In genomic region chr17:41864498-41864836, GRCh38 we compare ENCODE assay signal across 1 cellular context.
A peak's percentile ranks its signal among the peaks of the same experiment; 100 is the strongest.
TF ChIP-seq lines count a peak whose summit lies in the region.

No MANE protein-coding gene starts in this region.

TF ChIP-seq in HepG2, 621 proteins besides CTCF, POLR2A, EP300 and RAD21 (continues in another document):
- TF ChIP-seq ZNF558 (CRISPR knock-in tag; IDR thresholded peaks at IDR 0.05; ENCODE audit: borderline replicate concordance) (no peak), DMTF1 (CRISPR knock-in tag; IDR thresholded peaks at IDR 0.05) (no peak), NFE2L2 (IDR thresholded peaks at IDR 0.05; ENCODE audit: low read length) (no peak; the same call in 1 of the 2 replicates), THRA (CRISPR knock-in tag; IDR thresholded peaks at IDR 0.05; ENCODE audit: borderline replicate concordance) (no peak), ZBTB2 (CRISPR knock-in tag; IDR thresholded peaks at IDR 0.05; ENCODE audit: low read depth) (0 out of 2 replicates have a peak, but pooled peaks have one; percentile 3), CENPX (CRISPR knock-in tag; IDR thresholded peaks at IDR 0.05) (no peak), MTA3 (CRISPR knock-in tag; IDR thresholded peaks at IDR 0.05) (no peak), ZNF12 (CRISPR knock-in tag; IDR thresholded peaks at IDR 0.05) (0 out of 2 replicates have a peak, but pooled peaks have one; percentile 36), ZBTB20 (CRISPR knock-in tag; IDR thresholded peaks at IDR 0.05; ENCODE audit: borderline replicate concordance, low read depth) (no peak), ASH2L (IDR thresholded peaks at IDR 0.05; ENCODE audit: insufficient read length, low read depth, low read length) (no peak), ZNF740 (CRISPR knock-in tag; IDR thresholded peaks at IDR 0.05) (peak; percentile 60), NFE2L1 (CRISPR knock-in tag; IDR thresholded peaks at IDR 0.05; ENCODE audit: borderline replicate concordance) (no peak), XBP1 (CRISPR knock-in tag; IDR thresholded peaks at IDR 0.05) (0 out of 2 replicates have a peak, but pooled peaks have one; percentile 32), ZNF274 (CRISPR knock-in tag; IDR thresholded peaks at IDR 0.05) (no peak), MLLT10 (CRISPR knock-in tag; IDR thresholded peaks at IDR 0.05) (no peak), ZNF3 (CRISPR knock-in tag; IDR thresholded peaks at IDR 0.05) (no peak), ZNF83 (CRISPR knock-in tag; IDR thresholded peaks at IDR 0.05; ENCODE audit: borderline replicate concordance) (no peak), ZNF777 (CRISPR knock-in tag; IDR thresholded peaks at IDR 0.05) (no peak), MAF1 (CRISPR knock-in tag; IDR thresholded peaks at IDR 0.05; ENCODE audit: borderline replicate concordance) (0 out of 2 replicates have a peak, but pooled peaks have one; percentile 46), TBL1XR1 (IDR thresholded peaks at IDR 0.05; ENCODE audit: borderline replicate concordance, low read length, partially characterized antibody) (no peak), LCORL (IDR thresholded peaks at IDR 0.05) (no peak), LCORL (CRISPR knock-in tag; IDR thresholded peaks at IDR 0.05) (peak; percentile 61), HNF1B (CRISPR knock-in tag; IDR thresholded peaks at IDR 0.05) (peak; percentile 39; the same call in 1 of the 2 replicates), ZNF549 (CRISPR knock-in tag; IDR thresholded peaks at IDR 0.05) (no peak), ZBTB14 (CRISPR knock-in tag; IDR thresholded peaks at IDR 0.05) (peak; percentile 62), ZNF749 (CRISPR knock-in tag; IDR thresholded peaks at IDR 0.05; ENCODE audit: borderline replicate concordance) (no peak), MXD4 (CRISPR knock-in tag; IDR thresholded peaks at IDR 0.05) (no peak), ERF (CRISPR knock-in tag; IDR thresholded peaks at IDR 0.05) (no peak), ZFP37 (CRISPR knock-in tag; IDR thresholded peaks at IDR 0.05; ENCODE audit: borderline replicate concordance) (0 out of 2 replicates have a peak, but pooled peaks have one; percentile 30), RFX1 (IDR thresholded peaks at IDR 0.05) (no peak), ZNF678 (CRISPR knock-in tag; IDR thresholded peaks at IDR 0.05) (peak; percentile 35; the same call in 1 of the 2 replicates), TCF7L2 (IDR thresholded peaks at IDR 0.05; ENCODE audit: low read depth, low read length) (no peak), ZMAT5 (CRISPR knock-in tag; IDR thresholded peaks at IDR 0.05; ENCODE audit: borderline replicate concordance, low read depth) (no peak), ZMAT3 (CRISPR knock-in tag; conservative IDR thresholded peaks at IDR 0.05) (0 out of 2 replicates have a peak, but pooled peaks have one; percentile 22), ZNF891 (CRISPR knock-in tag; IDR thresholded peaks at IDR 0.05) (no peak), DPF2 (CRISPR knock-in tag; IDR thresholded peaks at IDR 0.05; ENCODE audit: borderline replicate concordance, low read depth) (0 out of 2 replicates have a peak, but pooled peaks have one; percentile 19), ZNF605 (CRISPR knock-in tag; IDR thresholded peaks at IDR 0.05) (no peak), ZNF660 (CRISPR knock-in tag; IDR thresholded peaks at IDR 0.05; ENCODE audit: borderline replicate concordance, low read depth) (peak; percentile 36; the same call in 1 of the 2 replicates), ZFX (CRISPR knock-in tag; IDR thresholded peaks at IDR 0.05; ENCODE audit: low read depth) (no peak), ZNF720 (CRISPR knock-in tag; IDR thresholded peaks at IDR 0.05) (0 out of 2 replicates have a peak, but pooled peaks have one; percentile 17), ZNF383 (CRISPR knock-in tag; IDR thresholded peaks at IDR 0.05; ENCODE audit: borderline replicate concordance) (no peak; the same call in 1 of the 2 replicates), ZBTB8A (CRISPR knock-in tag; IDR thresholded peaks at IDR 0.05; ENCODE audit: borderline replicate concordance, low read depth) (0 out of 2 replicates have a peak, but pooled peaks have one; percentile 20), ZNF710 (CRISPR knock-in tag; IDR thresholded peaks at IDR 0.05; ENCODE audit: borderline replicate concordance) (no peak; the same call in 1 of the 2 replicates), ZNF746 (CRISPR knock-in tag; IDR thresholded peaks at IDR 0.05) (peak; percentile 82; the same call in 1 of the 2 replicates), SRSF9 (IDR thresholded peaks at IDR 0.05; ENCODE audit: borderline replicate concordance, insufficient read depth, low read depth, low read length, poor library complexity, severe bottlenecking) (no peak), EED (CRISPR knock-in tag; IDR thresholded peaks at IDR 0.05) (no peak), PHF20 (CRISPR knock-in tag; IDR thresholded peaks at IDR 0.05) (no peak), ZHX2 (IDR thresholded peaks at IDR 0.05; ENCODE audit: low read depth) (0 out of 2 replicates have a peak, but pooled peaks have one; percentile 14), ZHX2 (CRISPR knock-in tag; IDR thresholded peaks at IDR 0.05; ENCODE audit: borderline replicate concordance) (no peak), BRD4 (CRISPR knock-in tag; IDR thresholded peaks at IDR 0.05) (no peak), ZNF33A (CRISPR knock-in tag; IDR thresholded peaks at IDR 0.05; ENCODE audit: borderline replicate concordance) (no peak), KDM6A (CRISPR knock-in tag; IDR thresholded peaks at IDR 0.05; ENCODE audit: low read depth) (no peak), ZNF629 (CRISPR knock-in tag; conservative IDR thresholded peaks at IDR 0.05) (no peak), POLR2G (IDR thresholded peaks at IDR 0.05; ENCODE audit: low read depth, low read length) (no peak), ZNF562 (CRISPR knock-in tag; IDR thresholded peaks at IDR 0.05; ENCODE audit: borderline replicate concordance) (no peak)
